In the genomic region with DNA sequence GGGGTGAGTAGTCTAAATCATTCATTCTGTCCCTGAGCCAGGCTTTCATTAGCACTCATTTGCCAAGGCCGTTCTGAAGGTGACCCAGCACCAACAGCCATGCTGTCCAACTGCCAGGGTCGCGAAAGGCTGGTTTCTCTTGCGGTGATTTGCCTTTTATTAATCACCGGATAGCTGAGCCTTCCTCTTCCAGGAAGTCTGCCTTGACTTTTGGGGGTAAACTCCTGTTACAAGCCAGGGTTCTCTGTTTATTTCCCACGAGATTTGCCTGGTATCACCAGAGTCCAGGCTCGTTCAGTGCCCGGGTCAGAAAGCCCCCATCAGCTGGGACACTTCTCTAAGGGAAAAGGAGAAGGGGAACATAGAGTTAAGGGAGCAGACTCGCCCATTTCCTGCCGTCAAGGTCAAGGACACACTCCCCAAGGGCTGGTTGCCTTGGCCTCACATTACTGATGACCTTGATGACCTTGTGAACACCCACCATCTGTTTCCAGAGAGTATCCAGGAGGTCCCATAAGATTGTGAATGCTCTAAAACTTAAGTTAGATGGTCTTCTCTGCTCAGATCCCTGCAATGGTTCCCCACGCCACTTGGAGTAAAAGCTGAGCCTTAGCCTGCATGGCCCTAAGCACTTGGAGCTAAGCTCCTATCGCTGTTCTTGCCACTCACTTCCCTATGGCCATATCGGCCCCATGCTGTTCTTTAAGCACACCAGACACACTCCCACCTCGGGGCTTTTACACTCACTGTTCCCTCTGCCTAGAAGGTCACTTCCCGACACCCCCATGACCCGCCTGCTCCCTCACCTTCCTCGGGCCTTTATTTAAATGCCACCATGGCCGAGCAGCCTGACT, we compare ENCODE assay signal across 11 cellular contexts.
A peak's percentile ranks its signal among the peaks of the same experiment; 100 is the strongest.
DNase-seq lines count a peak whose midpoint lies in the region; ATAC-seq, FAIRE-seq and TF ChIP-seq lines count a peak whose summit lies in the region.
"Had no signal": no experiment of that assay in that cellular context is flagged by ENCODE, and none has a peak within 500 bp of the region (broad histone marks: within the 10 kb centered on the region; RNA-seq: fewer than 3 reads in every experiment).

No MANE protein-coding gene starts in this region.

- peak overlapping the region; percentile 85 for H3K4me2 ChIP-seq in A549
- peak overlapping the region; percentile 91 for H3K4me2 ChIP-seq in OCI-LY3 (ENCODE audit: low read length)

- TF ChIP-seq CTCF in A549 (IDR thresholded peaks at IDR 0.05) (no peak), OCI-LY3 (IDR thresholded peaks at IDR 0.05; ENCODE audit: low read depth, low read length) (no peak), coronary artery (IDR thresholded peaks at IDR 0.05) (no peak), natural killer cell (IDR thresholded peaks at IDR 0.05) (no peak)

- H3K4me1 ChIP-seq in A549 (peaks cover 53% of the 10 kb centered on the region), OCI-LY3 (ENCODE audit: low read length) (peaks cover 8% of the 10 kb centered on the region; the same call in 1 of the 2 replicates)

- WGBS in A549 (ENCODE audit: missing lambda C conversion rate), result 82% methylated on average over 18 of the region's 18 CpGs

- H3K27ac ChIP-seq in A549 (peak overlapping the region; percentile 85 to 95), OCI-LY3 (ENCODE audit: low read length) (no peak overlapping the region), coronary artery (peak overlapping the region; percentile 41 to 83)

- no peaks in the 10 kb centered on the region for H3K36me3 Mint-ChIP-seq in natural killer cell

- H3K27ac Mint-ChIP-seq in natural killer cell, result peak overlapping the region in 1 of 2 donors; percentile 83
- H3K27ac Mint-ChIP-seq: activated T-cell treated with anti-CD3 and anti-CD28 coated beads, Interleukin-2, amount 50 U/mL, for 72 hours; T-helper 1 cell treated with Interleukin-12 subunit alpha and Interleukin-12 subunit beta and Interleukin-4 antibody, amounts not matched to agents 30 μg/mL and 1 μg/mL, for 36 hours had no signal

- CTCF ChIA-PET in A549 (lab: Yijun Ruan, JAX), result interaction anchor here (0.6 to 7.5 kb wide), 36 partner anchors 9 to 311 kb away, joined by 3 to 95 read pairs (median 4); no protein-coding TSS in a partner anchor

- H3K27me3 Mint-ChIP-seq in natural killer cell (ENCODE audit: low read depth in 2 of 2), result peaks cover 0 to 3% of the 10 kb centered on the region in 2 donors

- peak overlapping the region; percentile 70; the same call in 1 of the 2 replicates for H3K9ac ChIP-seq in OCI-LY3 (ENCODE audit: low read length)

- DNase-seq in A549 (ENCODE audit: low read depth in 1 of 2, low spot score in 1 of 2) (no peak), coronary artery (ENCODE audit: low spot score) (no peak), natural killer cell (no peak), DMS153 (lab: John Stamatoyannopoulos, UW) (no peak), DMS53 (lab: John Stamatoyannopoulos, UW) (no peak)
- no peak for DNase-seq in central memory CD4-positive, alpha-beta T cell
- DNase-seq in activated naive CD4-positive, alpha-beta T cell treated with anti-CD3 and anti-CD28 coated beads, Interleukin-2, amount 50 U/mL, for 16 hours, result no peak

- no peaks in the 10 kb centered on the region for H3K79me2 ChIP-seq in OCI-LY3 (ENCODE audit: low read length)

- no peaks in the 10 kb centered on the region for H3K36me3 ChIP-seq in OCI-LY3 (replicated peaks; ENCODE audit: low read depth, low read length)

- peak overlapping the region; percentile 85 for H2AFZ ChIP-seq in OCI-LY3 (ENCODE audit: low read depth, low read length)

- intact Hi-C loops in natural killer cell (cut with micrococcal nuclease), result no loop called here

- no peaks in the 10 kb centered on the region for H4K20me1 ChIP-seq in OCI-LY3 (ENCODE audit: insufficient read depth, low read length)

- no peak for FAIRE-seq in A549 (lab: Jason Lieb, UNC)
- FAIRE-seq: islet of Langerhans had no signal

- ATAC-seq in A549 (no peak), natural killer cell (no peak)

- no peak for TF ChIP-seq EP300 in A549 (IDR thresholded peaks at IDR 0.05)

- peak overlapping the region; percentile 41 for H3K4me3 ChIP-seq in A549
- H3K4me3 ChIP-seq in OCI-LY3 (ENCODE audit: low read length), result peak overlapping the region; percentile 82
- no peak overlapping the region for H3K4me3 ChIP-seq in coronary artery

- H3K27me3 ChIP-seq in OCI-LY3 (ENCODE audit: low read depth, low read length), result no peaks in the 10 kb centered on the region

- peaks cover 0 to 18% of the 10 kb centered on the region in 2 donors for H3K4me1 Mint-ChIP-seq in natural killer cell

- H3K9me3 ChIP-seq in A549 (no peaks in the 10 kb centered on the region), OCI-LY3 (ENCODE audit: insufficient read depth, low read length) (no peaks in the 10 kb centered on the region)

- TF ChIP-seq RAD21 in A549 (conservative IDR thresholded peaks at IDR 0.05 in 1 of 2, IDR thresholded peaks at IDR 0.05 in 1 of 2), result no peak

- H3K9me3 Mint-ChIP-seq in natural killer cell, result no peaks in the 10 kb centered on the region
- H3K9me3 Mint-ChIP-seq: activated T-cell treated with anti-CD3 and anti-CD28 coated beads, Interleukin-2, amount 50 U/mL, for 72 hours; T-helper 1 cell treated with Interleukin-12 subunit alpha and Interleukin-12 subunit beta and Interleukin-4 antibody, amounts not matched to agents 30 μg/mL and 1 μg/mL, for 36 hours had no signal

- POLR2A ChIA-PET in A549 (lab: Yijun Ruan, JAX), result no interaction called here

- peak overlapping the region; percentile 79 for H3K4me3 Mint-ChIP-seq in natural killer cell
- H3K4me3 Mint-ChIP-seq: T-helper 1 cell treated with Interleukin-12 subunit alpha and Interleukin-12 subunit beta and Interleukin-4 antibody, amounts not matched to agents 30 μg/mL and 1 μg/mL, for 36 hours had no signal

- TF ChIP-seq POLR2A in A549 (IDR thresholded peaks at IDR 0.05; ENCODE audit: low read length), result no peak

TF ChIP-seq in A549, 52 proteins besides CTCF, POLR2A, EP300 and RAD21:
- no peak for TF ChIP-seq HDAC2 (IDR thresholded peaks at IDR 0.05)
- TF ChIP-seq, protein P1, sequence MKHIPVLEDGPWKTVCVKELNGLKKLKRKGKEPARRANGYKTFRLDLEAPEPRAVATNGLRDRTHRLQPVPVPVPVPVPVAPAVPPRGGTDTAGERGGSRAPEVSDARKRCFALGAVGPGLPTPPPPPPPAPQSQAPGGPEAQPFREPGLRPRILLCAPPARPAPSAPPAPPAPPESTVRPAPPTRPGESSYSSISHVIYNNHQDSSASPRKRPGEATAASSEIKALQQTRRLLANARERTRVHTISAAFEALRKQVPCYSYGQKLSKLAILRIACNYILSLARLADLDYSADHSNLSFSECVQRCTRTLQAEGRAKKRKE (CRISPR knock-in tag; IDR thresholded peaks at IDR 0.05; ENCODE audit: low read depth), result no peak
- peak; percentile 48 for TF ChIP-seq ZFP36 (IDR thresholded peaks at IDR 0.05; ENCODE audit: borderline replicate concordance, partially characterized antibody)
- no peak for TF ChIP-seq SMC3 (IDR thresholded peaks at IDR 0.05)
- TF ChIP-seq, protein P2, sequence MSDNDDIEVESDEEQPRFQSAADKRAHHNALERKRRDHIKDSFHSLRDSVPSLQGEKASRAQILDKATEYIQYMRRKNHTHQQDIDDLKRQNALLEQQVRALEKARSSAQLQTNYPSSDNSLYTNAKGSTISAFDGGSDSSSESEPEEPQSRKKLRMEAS (IDR thresholded peaks at IDR 0.05), result no peak
- no peak for TF ChIP-seq HOXB5 (CRISPR knock-in tag; IDR thresholded peaks at IDR 0.05)
- no peak for TF ChIP-seq CHD2 (IDR thresholded peaks at IDR 0.05; ENCODE audit: low read length, partially characterized antibody)
